8 cellular contexts compared by ENCODE assay signal in the genomic region with DNA sequence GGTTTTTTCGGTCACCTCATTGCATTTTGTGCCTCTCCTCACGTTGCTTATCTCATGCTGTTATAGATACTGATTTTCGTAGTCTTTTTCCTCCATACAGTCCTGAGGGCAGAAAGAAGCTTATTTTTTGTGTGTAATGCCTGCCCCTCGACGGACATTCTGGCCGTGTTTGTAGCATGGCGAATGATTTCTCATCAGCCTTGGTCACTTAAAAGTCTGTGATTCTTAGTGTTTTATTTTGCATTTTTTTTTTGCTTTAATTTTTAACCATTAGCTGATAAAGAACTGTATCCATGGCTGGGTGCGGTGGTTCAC. TPM values are rescaled to one million over a fixed set of nuclear protein-coding genes. Genes with fewer than 3 reads are reported as not detected.
A peak's percentile ranks its signal among the peaks of the same experiment; 100 is the strongest.
DNase-seq lines count a peak whose midpoint lies in the region; ATAC-seq, FAIRE-seq and TF ChIP-seq lines count a peak whose summit lies in the region.

No MANE protein-coding gene starts in this region.

- no peak for TF ChIP-seq POLR2A in K562 (conservative IDR thresholded peaks at IDR 0.05)

- peaks cover 23% of the 10 kb centered on the region for H3K36me3 ChIP-seq in K562 (ENCODE audit: control insufficient read depth, insufficient read depth, low read length)
- H3K36me3 ChIP-seq in mesodermal cell (ENCODE audit: control insufficient read depth, insufficient read depth, low read length), result peaks cover 29% of the 10 kb centered on the region

- TF ChIP-seq EP300 in K562 (IDR thresholded peaks at IDR 0.05; ENCODE audit: low read length), result no peak

- no peaks in the 10 kb centered on the region for H4K20me1 ChIP-seq in K562 (replicated peaks; ENCODE audit: control insufficient read depth, insufficient read depth, low read length)

- no peak for TF ChIP-seq CTCF in K562 (IDR thresholded peaks at IDR 0.05 in 2 of 3, conservative IDR thresholded peaks at IDR 0.05 in 1 of 3; ENCODE audit: insufficient read depth in 2 of 3, low read depth in 1 of 3, low read length in 3 of 3)

- intact Hi-C loops in K562 (cut with micrococcal nuclease), result loop anchor here (2.0 to 5.0 kb wide), 2 partner anchors 40 to 79 kb away; a partner anchor contains a TSS

- TF ChIP-seq RAD21 in K562 (CRISPR knock-in tag; conservative IDR thresholded peaks at IDR 0.05 in 1 of 2, IDR thresholded peaks at IDR 0.05 in 1 of 2), result no peak

- ATAC-seq in GM19023 (IDR thresholded peaks at IDR 0.05; ENCODE audit: unreplicated experiment) (peak; percentile 12), HG03139 (IDR thresholded peaks at IDR 0.05; ENCODE audit: unreplicated experiment) (peak; percentile 19), K562 (peak; percentile 15), GM21381 (IDR thresholded peaks at IDR 0.05; ENCODE audit: unreplicated experiment) (no peak), HG03469 (IDR thresholded peaks at IDR 0.05; ENCODE audit: unreplicated experiment) (no peak)

- peaks cover 43% of the 10 kb centered on the region for H3K79me2 ChIP-seq in K562 (ENCODE audit: control insufficient read depth, insufficient read depth, low read length)

- TSS peak; percentile 96 for BruUV-seq in K562 (replicated peaks; lab: Mats Ljungman, UMichigan)

- DNase-seq in K562 (ENCODE audit: extremely low read depth in 1 of 4, low spot score in 3 of 4) (no peak), NCI-H1417 (lab: John Stamatoyannopoulos, UW) (no peak), superior temporal gyrus (ENCODE audit: extremely low spot score) (no peak)

- peak overlapping the region; percentile 89 for H3K4me2 ChIP-seq in K562 (ENCODE audit: insufficient read depth, low read length)

- peak overlapping the region; percentile 87 for H2AFZ ChIP-seq in K562 (ENCODE audit: low read depth, low read length)

- POLR2A ChIA-PET in K562 (lab: Yijun Ruan, JAX), result interaction anchor here (1.2 kb wide), 1 partner anchor 11 kb away, joined by 3 read pairs; no protein-coding TSS in a partner anchor

- no peak for FAIRE-seq in K562 (lab: Jason Lieb, UNC)

- H3K9ac ChIP-seq in K562 (ENCODE audit: insufficient read depth in 1 of 2, low read depth in 2 of 2, low read length in 2 of 2), result peak overlapping the region in 1 of 2 experiments; percentile 79; a peak in 2 of 4 replicates

- no peaks in the 10 kb centered on the region for H3K9me1 ChIP-seq in K562 (ENCODE audit: control insufficient read depth, insufficient read depth, low read length)

- H3K9me3 ChIP-seq in K562 (replicated peaks; ENCODE audit: control insufficient read depth, insufficient read depth, low read depth, low read length) (no peaks in the 10 kb centered on the region), mesodermal cell (ENCODE audit: control insufficient read depth, low read length) (no peaks in the 10 kb centered on the region)

- H3K27me3 ChIP-seq in K562 (ENCODE audit: control insufficient read depth in 2 of 2, insufficient read depth in 2 of 2, low read length in 2 of 2), result no peaks in the 10 kb centered on the region

- H3K27ac ChIP-seq in K562 (ENCODE audit: extremely low read depth, low read depth, low read length) (peak overlapping the region; percentile 21; the same call in 2 of the 3 replicates), mesodermal cell (ENCODE audit: low read depth, low read length, severe bottlenecking) (no peak overlapping the region)

- 49% methylated on average over 8 of the region's 8 CpGs for WGBS in K562 (ENCODE audit: insufficient coverage, low coverage, missing lambda C conversion rate)
- 33 to 87% methylated on average over 3 of the region's 8 CpGs for WGBS in mesodermal cell (ENCODE audit: insufficient coverage in 2 of 2), 2 experiments

- CTCF ChIA-PET in K562 (lab: Yijun Ruan, JAX; ENCODE audit: low intra/inter-chr PET ratio), result no interaction called here

- in situ Hi-C loops in K562 (cut with MboI), result no loop called here

- H3K4me3 ChIP-seq in K562 (peak overlapping the region; percentile 86), mesodermal cell (ENCODE audit: extremely low read depth, insufficient read depth, low read length, poor library complexity, severe bottlenecking) (peak overlapping the region; percentile 75)

- H3K4me1 ChIP-seq in K562 (replicated peaks in 1 of 2; ENCODE audit: control insufficient read depth in 2 of 2, insufficient read depth in 2 of 2, low read length in 2 of 2), result peaks cover 3 to 5% of the 10 kb centered on the region in 2 experiments; a peak in 4 of 5 replicates
- peaks cover 14% of the 10 kb centered on the region for H3K4me1 ChIP-seq in mesodermal cell (ENCODE audit: control insufficient read depth, insufficient read depth, low read length, poor library complexity, severe bottlenecking)

TF ChIP-seq in K562, 482 proteins besides CTCF, POLR2A, EP300 and RAD21:
- TF ChIP-seq, protein P1, sequence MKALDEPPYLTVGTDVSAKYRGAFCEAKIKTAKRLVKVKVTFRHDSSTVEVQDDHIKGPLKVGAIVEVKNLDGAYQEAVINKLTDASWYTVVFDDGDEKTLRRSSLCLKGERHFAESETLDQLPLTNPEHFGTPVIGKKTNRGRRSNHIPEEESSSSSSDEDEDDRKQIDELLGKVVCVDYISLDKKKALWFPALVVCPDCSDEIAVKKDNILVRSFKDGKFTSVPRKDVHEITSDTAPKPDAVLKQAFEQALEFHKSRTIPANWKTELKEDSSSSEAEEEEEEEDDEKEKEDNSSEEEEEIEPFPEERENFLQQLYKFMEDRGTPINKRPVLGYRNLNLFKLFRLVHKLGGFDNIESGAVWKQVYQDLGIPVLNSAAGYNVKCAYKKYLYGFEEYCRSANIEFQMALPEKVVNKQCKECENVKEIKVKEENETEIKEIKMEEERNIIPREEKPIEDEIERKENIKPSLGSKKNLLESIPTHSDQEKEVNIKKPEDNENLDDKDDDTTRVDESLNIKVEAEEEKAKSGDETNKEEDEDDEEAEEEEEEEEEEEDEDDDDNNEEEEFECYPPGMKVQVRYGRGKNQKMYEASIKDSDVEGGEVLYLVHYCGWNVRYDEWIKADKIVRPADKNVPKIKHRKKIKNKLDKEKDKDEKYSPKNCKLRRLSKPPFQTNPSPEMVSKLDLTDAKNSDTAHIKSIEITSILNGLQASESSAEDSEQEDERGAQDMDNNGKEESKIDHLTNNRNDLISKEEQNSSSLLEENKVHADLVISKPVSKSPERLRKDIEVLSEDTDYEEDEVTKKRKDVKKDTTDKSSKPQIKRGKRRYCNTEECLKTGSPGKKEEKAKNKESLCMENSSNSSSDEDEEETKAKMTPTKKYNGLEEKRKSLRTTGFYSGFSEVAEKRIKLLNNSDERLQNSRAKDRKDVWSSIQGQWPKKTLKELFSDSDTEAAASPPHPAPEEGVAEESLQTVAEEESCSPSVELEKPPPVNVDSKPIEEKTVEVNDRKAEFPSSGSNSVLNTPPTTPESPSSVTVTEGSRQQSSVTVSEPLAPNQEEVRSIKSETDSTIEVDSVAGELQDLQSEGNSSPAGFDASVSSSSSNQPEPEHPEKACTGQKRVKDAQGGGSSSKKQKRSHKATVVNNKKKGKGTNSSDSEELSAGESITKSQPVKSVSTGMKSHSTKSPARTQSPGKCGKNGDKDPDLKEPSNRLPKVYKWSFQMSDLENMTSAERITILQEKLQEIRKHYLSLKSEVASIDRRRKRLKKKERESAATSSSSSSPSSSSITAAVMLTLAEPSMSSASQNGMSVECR (CRISPR knock-in tag; IDR thresholded peaks at IDR 0.05), result 0 out of 2 replicates have a peak, but pooled peaks have one; percentile 1
- TF ChIP-seq KDM2B (CRISPR knock-in tag; IDR thresholded peaks at IDR 0.05), result no peak

RNA-seq across cellular contexts. Expression of a gene that starts 0.5 kb away (rescaled TPM):
- 27.7 and 80.4 TPM in 2 replicates for total RNA-seq in K562 (2011; cell fraction: chromatin; rRNA removed; ENCODE audit: low replicate concordance)
- 11.7 and 12.0 TPM in 2 replicates for total RNA-seq in K562 (2011; cell fraction: nucleolus; rRNA removed)
- 27.5 and 29.0 TPM in 2 replicates for total RNA-seq in K562 (2011; cell fraction: nucleoplasm; rRNA removed)
- total RNA-seq in K562 (2014; rRNA removed) (27.8 and 30.6 TPM in 2 replicates), K562 (2014; rRNA removed; fragmentation: Illumina TruSeq; extraction: Trizol) (57.6 and 64.0 TPM in 2 replicates), K562 (2015; rRNA removed; fragmentation: Illumina TruSeq; extraction: Trizol) (44.6 and 47.5 TPM in 2 replicates), K562 (2021) (24.7 and 30.8 TPM in 2 replicates)
- polyA plus RNA-seq in K562 (2011; rRNA removed) (20.1 and 29.5 TPM in 2 replicates), K562 (2014; fragmentation: Illumina TruSeq; extraction: Trizol) (23.4 and 32.6 TPM in 2 replicates), K562 (2014; fragmentation: Nextera tagmentation; extraction: Ambion mirVana) (10 to 100 TPM; 36.0 to 41.4 TPM), K562 (2014; rRNA removed) (19.5 and 23.8 TPM in 2 replicates)
- polyA plus RNA-seq in K562 (2011; cell fraction: cytosol; rRNA removed), result 5.2 and 8.7 TPM in 2 replicates
- polyA plus RNA-seq in K562 (2011; cell fraction: nucleus; rRNA removed), result 13.4 and 19.0 TPM in 2 replicates
- 10.6 and 19.7 TPM in 2 replicates for polyA plus RNA-seq in K562 (2012)
- 41.2 and 43.3 TPM in 2 replicates for polyA minus RNA-seq in K562 (2011; rRNA and poly(A)+ RNA removed)
- polyA minus RNA-seq in K562 (2011; cell fraction: cytosol; rRNA and poly(A)+ RNA removed), result 8.9 and 17.8 TPM in 2 replicates
- polyA minus RNA-seq in K562 (2011; cell fraction: nucleus; rRNA and poly(A)+ RNA removed), result 15.6 and 25.2 TPM in 2 replicates
- polyA plus RNA-seq in mesodermal cell (2013, experiment 1 of 2), result 12.0 TPM
- polyA plus RNA-seq in mesodermal cell (2013, experiment 2 of 2), result 14.6 TPM

RNA-seq across cellular contexts. Expression of a gene that starts 39.1 kb away (rescaled TPM):
- 5.4 and 14.6 TPM in 2 replicates for total RNA-seq in K562 (2011; cell fraction: chromatin; rRNA removed; ENCODE audit: low replicate concordance)
- total RNA-seq in K562 (2011; cell fraction: nucleolus; rRNA removed), result 3.0 and 3.8 TPM in 2 replicates
- total RNA-seq in K562 (2011; cell fraction: nucleoplasm; rRNA removed), result 6.4 and 13.4 TPM in 2 replicates
- total RNA-seq in K562 (2014; rRNA removed) (3.9 and 4.0 TPM in 2 replicates), K562 (2014; rRNA removed; fragmentation: Illumina TruSeq; extraction: Trizol) (6.0 and 6.7 TPM in 2 replicates), K562 (2015; rRNA removed; fragmentation: Illumina TruSeq; extraction: Trizol) (5.3 and 5.7 TPM in 2 replicates), K562 (2021) (5.2 and 5.7 TPM in 2 replicates)
- polyA plus RNA-seq in K562 (2011; rRNA removed) (4.1 and 4.7 TPM in 2 replicates), K562 (2014; fragmentation: Illumina TruSeq; extraction: Trizol) (2.5 and 3.2 TPM in 2 replicates), K562 (2014; fragmentation: Nextera tagmentation; extraction: Ambion mirVana) (1 to 10 TPM; 3.7 to 3.9 TPM), K562 (2014; rRNA removed) (2.1 and 2.6 TPM in 2 replicates)
- polyA plus RNA-seq in K562 (2011; cell fraction: cytosol; rRNA removed), result 1.7 and 2.3 TPM in 2 replicates
- 3.2 and 3.5 TPM in 2 replicates for polyA plus RNA-seq in K562 (2011; cell fraction: nucleus; rRNA removed)
- polyA plus RNA-seq in K562 (2012), result 3.7 and 4.1 TPM in 2 replicates
- 5.0 and 7.2 TPM in 2 replicates for polyA minus RNA-seq in K562 (2011; rRNA and poly(A)+ RNA removed)
- 2.3 and 2.5 TPM in 2 replicates for polyA minus RNA-seq in K562 (2011; cell fraction: cytosol; rRNA and poly(A)+ RNA removed)
- polyA minus RNA-seq in K562 (2011; cell fraction: nucleus; rRNA and poly(A)+ RNA removed), result 2.8 and 3.8 TPM in 2 replicates
- 4.5 TPM for polyA plus RNA-seq in mesodermal cell (2013, experiment 1 of 2)
- 4.9 TPM for polyA plus RNA-seq in mesodermal cell (2013, experiment 2 of 2)

Comparison
In these comparisons a context has a peak if more than half of its experiments do, and no peak if none do; other contexts are left out.
1. ATAC-seq: peak in GM19023 (single experiment), HG03139 (single experiment) and K562 (single experiment); none in GM21381 (single experiment) and HG03469 (single experiment).